Comparison of ENCODE assay signal across 16 cellular contexts in the genomic region with DNA sequence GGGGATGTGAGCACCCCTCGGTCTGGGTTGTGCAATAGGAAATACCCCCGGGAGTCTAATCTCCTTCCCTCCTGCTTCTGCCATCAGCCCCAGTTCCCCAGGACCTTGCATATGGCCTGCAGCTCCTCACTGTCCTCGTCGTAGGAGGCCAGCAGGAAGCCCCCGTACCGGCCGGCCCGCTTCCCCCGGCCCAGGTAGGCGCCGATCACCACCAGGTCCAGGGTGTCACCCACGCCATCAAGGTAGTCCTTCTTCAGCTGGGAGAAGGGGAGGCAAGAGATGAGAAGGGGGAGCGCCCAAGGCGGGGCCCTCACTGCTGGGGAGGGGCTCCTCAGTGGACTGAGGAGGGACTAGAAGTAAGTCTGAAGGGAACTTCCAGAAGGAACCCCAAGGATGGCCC.
"Had no signal": no experiment of that assay in that cellular context is flagged by ENCODE, and none has a peak within 500 bp of the region (broad histone marks: within the 10 kb centered on the region; RNA-seq: fewer than 3 reads in every experiment).

No MANE protein-coding gene starts in this region.

- H2AFZ ChIP-seq: hepatocyte had no signal

- H3K79me2 ChIP-seq: hepatocyte had no signal

- DNase-seq: heart right ventricle; lower lobe of right lung; mesendoderm; midbrain; mucosa of descending colon; naive thymus-derived CD4-positive, alpha-beta T cell; ovary; stimulated activated CD4-positive, alpha-beta T cell treated with anti-CD3 and anti-CD28 coated beads, Interleukin-4, amount 100 ng/mL, for 24 hours; stimulated activated naive CD4-positive, alpha-beta T cell treated with Interleukin-2 at 50 U/mL for 16 hours; tibial artery had no signal

- H3K4me3 ChIP-seq: heart right ventricle, hepatocyte, lower lobe of right lung, mucosa of descending colon, ovary, right atrium auricular region, skin epidermis, suprapubic skin, thoracic aorta, tibial artery, uterus had no signal

- H3K36me3 ChIP-seq: ovary, right atrium auricular region, thoracic aorta, uterus had no signal

- ATAC-seq: mucosa of descending colon; naive thymus-derived CD4-positive, alpha-beta T cell had no signal

- H3K9me3 ChIP-seq: heart right ventricle, lower lobe of right lung, mucosa of descending colon, ovary, right atrium auricular region, suprapubic skin, thoracic aorta, tibial artery, uterus had no signal

- H3K27me3 ChIP-seq: heart right ventricle, hepatocyte, ovary, right atrium auricular region, suprapubic skin, tibial artery, uterus had no signal

- H3K4me1 ChIP-seq: tibial artery, uterus had no signal

- H3K4me2 ChIP-seq: hepatocyte had no signal

- H3K27ac ChIP-seq: hepatocyte, ovary, right atrium auricular region, thoracic aorta, tibial artery had no signal
